In genomic region chr3:128492353-128493220, GRCh38 we compare ENCODE assay signal across 8 cellular contexts. TPM values are rescaled to one million over a fixed set of nuclear protein-coding genes. Genes with fewer than 3 reads are reported as not detected.
A peak's percentile ranks its signal among the peaks of the same experiment; 100 is the strongest.
DNase-seq lines count a peak whose midpoint lies in the region; TF ChIP-seq lines count a peak whose summit lies in the region.

Gene GATA2 (minus strand): TSS chr3:128493201. CDS start chr3:128487031, 6,170 bp downstream.

- no peak for TF ChIP-seq CTCF in AG10803 (conservative IDR thresholded peaks at IDR 0.05; ENCODE audit: low read length)
- no peak for TF ChIP-seq CTCF in HL-60 (IDR thresholded peaks at IDR 0.05; ENCODE audit: insufficient read depth, low read length)

- H3K36me3 Mint-ChIP-seq in activated naive CD4-positive, alpha-beta T cell treated with anti-CD3 and anti-CD28 coated beads, Interleukin-2, amount 10 ng/mL, durations not matched to agents 7 days and 5 days = no peaks in the 10 kb centered on the region

- peak within 1 kb of the TSS; percentile 68 for H3K27ac Mint-ChIP-seq in activated naive CD4-positive, alpha-beta T cell treated with anti-CD3 and anti-CD28 coated beads, Interleukin-2, amount 10 ng/mL, durations not matched to agents 7 days and 5 days

- H3K27ac ChIP-seq in HL-60 (replicated peaks) = no peak within 1 kb of the TSS; the same call in 1 of the 2 replicates

- DNase-seq in AG10803 (ENCODE audit: low read depth) (no peak), HL-60 (ENCODE audit: low read depth in 1 of 2, low spot score in 1 of 2) (peak in 1 of 2 experiments; percentile 31), lung microvascular endothelial cell (ENCODE audit: low read depth in 2 of 2) (peak; percentile 71 to 74), SKM-1 treated with dmso at 0.1 percent for 144 hours (lab: John Stamatoyannopoulos, UW; ENCODE audit: unreplicated experiment) (no peak), NCI-H510A (lab: John Stamatoyannopoulos, UW) (no peak), NCI-H1048 (lab: John Stamatoyannopoulos, UW) (no peak), SHP77 treated with DMSO at 0.1 percent for 48 hours (lab: John Stamatoyannopoulos, UW) (no peak)
- DNase-seq in activated naive CD4-positive, alpha-beta T cell treated with anti-CD3 and anti-CD28 coated beads, Interleukin-2, amount 10 ng/mL, durations not matched to agents 7 days and 5 days = peak; percentile 51

- H3K9me3 Mint-ChIP-seq in activated naive CD4-positive, alpha-beta T cell treated with anti-CD3 and anti-CD28 coated beads, Interleukin-2, amount 10 ng/mL, durations not matched to agents 7 days and 5 days = no peaks in the 10 kb centered on the region

- H3K27me3 Mint-ChIP-seq in activated naive CD4-positive, alpha-beta T cell treated with anti-CD3 and anti-CD28 coated beads, Interleukin-2, amount 10 ng/mL, durations not matched to agents 7 days and 5 days = peaks cover 100% of the 10 kb centered on the region

- no peak within 1 kb of the TSS for H3K4me3 Mint-ChIP-seq in activated naive CD4-positive, alpha-beta T cell treated with anti-CD3 and anti-CD28 coated beads, Interleukin-2, amount 10 ng/mL, durations not matched to agents 7 days and 5 days

- H3K27me3 ChIP-seq in HL-60 (ENCODE audit: insufficient read depth, poor library complexity, severe bottlenecking) = no peaks in the 10 kb centered on the region

- H3K4me3 ChIP-seq in AG10803 (ENCODE audit: low read length) = peak within 1 kb of the TSS; percentile 68
- H3K4me3 ChIP-seq in HL-60 (replicated peaks; ENCODE audit: insufficient read depth, low read length) = peak within 1 kb of the TSS; percentile 34

- H3K4me1 Mint-ChIP-seq in activated naive CD4-positive, alpha-beta T cell treated with anti-CD3 and anti-CD28 coated beads, Interleukin-2, amount 10 ng/mL, durations not matched to agents 7 days and 5 days = peaks cover 17% of the 10 kb centered on the region

- CTCF ChIA-PET in activated naive CD4-positive, alpha-beta T cell treated with anti-CD3 and anti-CD28 coated beads, Interleukin-2, amount 10 ng/mL, durations not matched to agents 7 days and 5 days (lab: Charles Lee) = interaction anchor here (3.6 kb wide), 1 partner anchor 66 kb away, joined by 19 read pairs; no protein-coding TSS in a partner anchor

RNA-seq across cellular contexts. Expression of gene GATA2, which starts in this region (rescaled TPM):
- total RNA-seq in lung microvascular endothelial cell = 7.8 and 11.3 TPM in 2 replicates

Comparison
In these comparisons a context has a peak if more than half of its experiments do, and no peak if none do; other contexts are left out.
1. DNase-seq: peak in activated naive CD4-positive, alpha-beta T cell treated with anti-CD3 and anti-CD28 coated beads, Interleukin-2, amount 10 ng/mL, durations not matched to agents 7 days and 5 days (single experiment) and lung microvascular endothelial cell (2 of 2); none in AG10803 (single experiment), SKM-1 treated with dmso at 0.1 percent for 144 hours (single experiment), NCI-H510A (single experiment), NCI-H1048 (single experiment) and SHP77 treated with DMSO at 0.1 percent for 48 hours (single experiment).